ENCODE assay signal across 6 cellular contexts in the genomic region with DNA sequence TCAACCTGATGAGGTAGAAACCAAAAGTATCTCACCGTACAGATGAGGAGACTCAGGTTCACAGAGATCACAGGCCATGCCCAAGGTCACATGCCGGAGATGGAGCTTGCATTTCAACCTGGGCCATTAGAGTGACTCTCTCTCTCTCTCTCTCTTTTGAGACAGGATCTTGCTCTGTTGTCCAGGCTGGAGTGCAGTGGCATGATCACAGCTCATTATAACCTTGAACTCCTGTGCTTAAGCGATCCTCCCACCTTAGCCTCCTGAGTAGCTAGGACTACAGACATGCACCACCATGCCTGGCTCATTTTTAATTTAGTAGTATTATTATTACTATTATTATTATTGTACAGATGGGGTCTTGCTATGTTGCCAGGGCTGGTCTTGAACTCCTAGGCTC.
"Had no signal": no experiment of that assay in that cellular context is flagged by ENCODE, and none has a peak within 500 bp of the region (broad histone marks: within the 10 kb centered on the region; RNA-seq: fewer than 3 reads in every experiment).

No MANE protein-coding gene starts in this region.

- DNase-seq: IMR-90, KBM-7, KG1 had no signal

- H3K9ac ChIP-seq: KMS-11 had no signal

- H3K4me2 ChIP-seq: KMS-11 had no signal

- FAIRE-seq: HTR-8/SVneo had no signal

- H3K27ac ChIP-seq: HL-60, KMS-11 had no signal
